18 cellular contexts compared by ENCODE assay signal in genomic region chr1:153940756-153941155, GRCh38. TPM values are rescaled to one million over a fixed set of nuclear protein-coding genes. Genes with fewer than 3 reads are reported as not detected.
DNase-seq lines count a peak whose midpoint lies in the region; ATAC-seq and TF ChIP-seq lines count a peak whose summit lies in the region.
"Had no signal": no experiment of that assay in that cellular context is flagged by ENCODE, and none has a peak within 500 bp of the region (broad histone marks: within the 10 kb centered on the region; RNA-seq: fewer than 3 reads in every experiment).

No MANE protein-coding gene starts in this region.

- H2BK120ac ChIP-seq in neuronal stem cell (ENCODE audit: low read depth, low read length), result no peak overlapping the region

- POLR2A ChIA-PET in CD4-positive, alpha-beta T cell (lab: Charles Lee), result no interaction called here
- POLR2A ChIA-PET in RWPE1 (lab: Yijun Ruan, JAX; ENCODE audit: low non-redundant PET), result interaction anchor here (0.7 kb wide), 1 partner anchor 376 kb away, joined by 5 read pairs; no protein-coding TSS in a partner anchor

- no peak overlapping the region for H3K27ac ChIP-seq in CD4-positive, alpha-beta T cell (ENCODE audit: low read depth, low read length)
- peak overlapping the region; percentile 20 for H3K27ac ChIP-seq in RWPE1
- no peak overlapping the region for H3K27ac ChIP-seq in neuronal stem cell (replicated peaks; ENCODE audit: low read length)
- H3K27ac ChIP-seq: GM23248 had no signal

- no peak for TF ChIP-seq CTCF in CD4-positive, alpha-beta T cell (IDR thresholded peaks at IDR 0.05)
- no peak for TF ChIP-seq CTCF in RWPE1 (conservative IDR thresholded peaks at IDR 0.05; ENCODE audit: low read depth)

- no peak overlapping the region for H3K9ac ChIP-seq in neuronal stem cell (ENCODE audit: low read depth, low read length, poor library complexity)
- H3K9ac ChIP-seq: GM23248 had no signal

- H4K91ac ChIP-seq in neuronal stem cell (ENCODE audit: low read depth, low read length, poor library complexity), result no peak overlapping the region

- H3K4me1 Mint-ChIP-seq in CD4-positive, alpha-beta T cell (ENCODE audit: low read depth), result peaks cover 41% of the 10 kb centered on the region

- peaks cover 93% of the 10 kb centered on the region for H3K36me3 Mint-ChIP-seq in CD4-positive, alpha-beta T cell (ENCODE audit: low read depth)

- H3K4me3 Mint-ChIP-seq in CD4-positive, alpha-beta T cell, result no peak overlapping the region

- H3K4ac ChIP-seq in neuronal stem cell (ENCODE audit: low read length), result peak overlapping the region; percentile 17

- peaks cover 9 to 88% of the 10 kb centered on the region in 2 donors for H3K36me3 ChIP-seq in neuronal stem cell (replicated peaks in 1 of 2; ENCODE audit: control insufficient read depth in 2 of 2, insufficient read depth in 2 of 2, low read length in 2 of 2)

- DNase-seq in CD4-positive, alpha-beta T cell, result no peak
- DNase-seq in RWPE1 (ENCODE audit: low spot score) (no peak), neuronal stem cell (ENCODE audit: low spot score) (no peak)
- DNase-seq: activated CD4-positive, alpha-beta T cell treated with anti-CD3 and anti-CD28 coated beads, Interleukin-2, amount 50 U/mL, for 48 hours; activated T-cell treated with anti-CD3 and anti-CD28 coated beads, Interleukin-2, amount 50 U/mL, for 48 hours; Caco-2; DND-41; GM23248; IMR-90; left colon; naive thymus-derived CD8-positive, alpha-beta T cell; NCI-H1417; stimulated activated CD4-positive, alpha-beta T cell treated with anti-CD3 and anti-CD28 coated beads, Interleukin-2, amount 100 ng/mL, for 48 hours had no signal

- no peaks in the 10 kb centered on the region for H3K9me3 Mint-ChIP-seq in CD4-positive, alpha-beta T cell
- H3K9me3 Mint-ChIP-seq: activated naive CD4-positive, alpha-beta T cell treated with anti-CD3 and anti-CD28 coated beads, Interleukin-2, amount 50 U/mL, for 72 hours; naive thymus-derived CD8-positive, alpha-beta T cell had no signal

- H2AFZ ChIP-seq in neuronal stem cell (ENCODE audit: low read length), result no peak overlapping the region
- H2AFZ ChIP-seq: GM23248 had no signal

- H3K4me2 ChIP-seq in neuronal stem cell (ENCODE audit: insufficient read depth, low read length, poor library complexity, severe bottlenecking), result no peak overlapping the region

- intact Hi-C loops in CD4-positive, alpha-beta T cell (cut with DNase I, micrococcal nuclease), result no loop called here

- peak overlapping the region; percentile 50 for H3K23ac ChIP-seq in neuronal stem cell (ENCODE audit: low read depth, low read length, poor library complexity)

- H3K27ac Mint-ChIP-seq in CD4-positive, alpha-beta T cell, result peak overlapping the region; percentile 69
- H3K27ac Mint-ChIP-seq: progenitor cell of endocrine pancreas had no signal

- no peaks in the 10 kb centered on the region for H3K27me3 ChIP-seq in CD4-positive, alpha-beta T cell (ENCODE audit: control insufficient read depth, insufficient read depth, low read length)
- H3K27me3 ChIP-seq in neuronal stem cell (ENCODE audit: control insufficient read depth in 3 of 3, insufficient read depth in 3 of 3, low read depth in 1 of 3, low read length in 3 of 3), result peaks cover 0 to 3% (median 0%) of the 10 kb centered on the region in 3 experiments
- H3K27me3 ChIP-seq: upper lobe of left lung had no signal

- no peak overlapping the region for H2BK12ac ChIP-seq in neuronal stem cell (ENCODE audit: low read length)

- no peak overlapping the region for H4K8ac ChIP-seq in neuronal stem cell (ENCODE audit: low read depth, low read length)

- CTCF ChIA-PET in CD4-positive, alpha-beta T cell (lab: Charles Lee), result no interaction called here
- CTCF ChIA-PET in RWPE1 (lab: Yijun Ruan, JAX), result no interaction called here

- H2BK5ac ChIP-seq in neuronal stem cell (ENCODE audit: low read length), result no peak overlapping the region

- peaks cover 5 to 10% of the 10 kb centered on the region in 2 donors for H3K4me1 ChIP-seq in neuronal stem cell (ENCODE audit: control insufficient read depth in 2 of 2, insufficient read depth in 1 of 2, low read depth in 1 of 2, low read length in 2 of 2)

- H2BK15ac ChIP-seq in neuronal stem cell (ENCODE audit: low read length), result no peak overlapping the region

- H2AK5ac ChIP-seq in neuronal stem cell (ENCODE audit: low read depth, low read length), result no peak overlapping the region

- no CpG with 5 or more reads among the region's 8 CpGs for WGBS in neuronal stem cell (ENCODE audit: extremely low coverage in 2 of 2, insufficient read length in 2 of 2, insufficient replicate concordance in 1 of 2), 2 donors

- H3K27me3 Mint-ChIP-seq in CD4-positive, alpha-beta T cell, result no peaks in the 10 kb centered on the region
- H3K27me3 Mint-ChIP-seq: naive thymus-derived CD8-positive, alpha-beta T cell; progenitor cell of endocrine pancreas had no signal

- peaks cover 2% of the 10 kb centered on the region for H3K79me1 ChIP-seq in neuronal stem cell (ENCODE audit: low read depth, low read length)

- no peaks in the 10 kb centered on the region for H3K9me3 ChIP-seq in CD4-positive, alpha-beta T cell (ENCODE audit: control insufficient read depth, low read length)
- H3K9me3 ChIP-seq in neuronal stem cell (replicated peaks in 1 of 2; ENCODE audit: control insufficient read depth in 2 of 2, insufficient read depth in 1 of 2, low read depth in 1 of 2, low read length in 2 of 2), result no peaks in the 10 kb centered on the region
- H3K9me3 ChIP-seq: Caco-2, upper lobe of left lung had no signal

- peak overlapping the region; percentile 49 for H3K14ac ChIP-seq in neuronal stem cell (ENCODE audit: low read length)

- no peak overlapping the region for H3K4me3 ChIP-seq in neuronal stem cell (ENCODE audit: low read length in 2 of 2)
- H3K4me3 ChIP-seq: GM23248, upper lobe of left lung had no signal

- no peak for ATAC-seq in CD4-positive, alpha-beta T cell (ENCODE audit: poor library complexity)
- ATAC-seq in HG02973 (IDR thresholded peaks at IDR 0.05; ENCODE audit: unreplicated experiment), result no peak
- no peak for ATAC-seq in HG03378 (IDR thresholded peaks at IDR 0.05; ENCODE audit: unreplicated experiment)
- ATAC-seq: activated naive CD4-positive, alpha-beta T cell treated with anti-CD3 and anti-CD28 coated beads, Interleukin-2, amount 50 U/mL, for 72 hours; left colon; naive thymus-derived CD8-positive, alpha-beta T cell had no signal

- no peak overlapping the region for H3K18ac ChIP-seq in neuronal stem cell (ENCODE audit: low read length)

RNA-seq across cellular contexts. Expression of gene DENND4B, which starts 5.8 kb away (rescaled TPM):
- total RNA-seq in CD4-positive, alpha-beta T cell, result 10 to 100 TPM; 87.0 to 98.7 TPM
- 10.8 TPM for polyA plus RNA-seq in neuronal stem cell (2013, experiment 1 of 2)
- 10.8 TPM for polyA plus RNA-seq in neuronal stem cell (2013, experiment 2 of 2)

RNA-seq across cellular contexts. Expression of gene CRTC2, which starts 17.7 kb away (rescaled TPM):
- 100 to 1,000 TPM; 147 to 152 TPM for total RNA-seq in CD4-positive, alpha-beta T cell
- 22.5 TPM for polyA plus RNA-seq in neuronal stem cell (2013, experiment 1 of 2)
- polyA plus RNA-seq in neuronal stem cell (2013, experiment 2 of 2), result 21.8 TPM

RNA-seq across cellular contexts. Expression of gene GATAD2B, which starts 18.0 kb away (rescaled TPM):
- 10 to 100 TPM; 51.6 to 52.3 TPM for total RNA-seq in CD4-positive, alpha-beta T cell
- polyA plus RNA-seq in neuronal stem cell (2013, experiment 1 of 2), result 26.6 TPM
- 27.7 TPM for polyA plus RNA-seq in neuronal stem cell (2013, experiment 2 of 2)

RNA-seq across cellular contexts. Expression of gene SLC39A1, which starts 22.6 kb away (rescaled TPM):
- total RNA-seq in CD4-positive, alpha-beta T cell, result 1 to 10 TPM; 6.4 to 6.9 TPM
- 83.0 TPM for polyA plus RNA-seq in neuronal stem cell (2013, experiment 1 of 2)
- polyA plus RNA-seq in neuronal stem cell (2013, experiment 2 of 2), result 80.7 TPM

RNA-seq across cellular contexts. Expression of gene CREB3L4, which starts 26.9 kb away (rescaled TPM):
- 1 to 10 TPM; 2.9 to 3.9 TPM for total RNA-seq in CD4-positive, alpha-beta T cell
- polyA plus RNA-seq in neuronal stem cell (2013, experiment 1 of 2), result 14.4 TPM
- polyA plus RNA-seq in neuronal stem cell (2013, experiment 2 of 2), result 14.5 TPM
